Comparison of ENCODE assay signal across 8 cellular contexts in genomic region chr7:149774237-149775175, GRCh38. TPM values are rescaled to one million over a fixed set of nuclear protein-coding genes. Genes with fewer than 3 reads are reported as not detected.
DNase-seq lines count a peak whose midpoint lies in the region; ATAC-seq and TF ChIP-seq lines count a peak whose summit lies in the region.

No MANE protein-coding gene starts in this region.

- H3K36me3 ChIP-seq in Peyer's patch (no peaks in the 10 kb centered on the region), gastroesophageal sphincter (peaks cover 0 to 3% of the 10 kb centered on the region in 2 donors), sigmoid colon (peaks cover 0 to 4% (median 0%) of the 10 kb centered on the region in 4 donors), OCI-LY7 (ENCODE audit: insufficient read depth, low read length) (no peaks in the 10 kb centered on the region)

- H3K79me2 ChIP-seq in OCI-LY7 (ENCODE audit: insufficient read depth, low read depth, low read length): no peaks in the 10 kb centered on the region

- H3K4me3 ChIP-seq in Peyer's patch (peak overlapping the region in 3 of 4 donors; percentile 45 to 82 (median 70)), gastroesophageal sphincter (peak overlapping the region in 1 of 2 donors; percentile 81), sigmoid colon (peak overlapping the region; percentile 65 to 89 (median 78)), OCI-LY7 (ENCODE audit: low read depth, low read length, poor library complexity, severe bottlenecking) (no peak overlapping the region)

- no peak for TF ChIP-seq CTCF in Peyer's patch (IDR thresholded peaks at IDR 0.05)
- no peak for TF ChIP-seq CTCF in gastroesophageal sphincter (IDR thresholded peaks at IDR 0.05)
- TF ChIP-seq CTCF in sigmoid colon (IDR thresholded peaks at IDR 0.05): no peak
- no peak for TF ChIP-seq CTCF in OCI-LY7 (conservative IDR thresholded peaks at IDR 0.05; ENCODE audit: low read length)

- intact Hi-C loops in sigmoid colon (cut with DNase I): loop anchor here (5.0 to 10.0 kb wide), 4 partner anchors 57 to 747 kb away; partner anchors contain the start of genes ATP6V0E2 and PDIA4
- intact Hi-C loops in OCI-LY7 (cut with micrococcal nuclease; ENCODE audit: unreplicated experiment): loop anchor here (5.0 kb wide), 1 partner anchor 57 kb away; no protein-coding TSS in a partner anchor

- CTCF ChIA-PET in OCI-LY7 (lab: Charles Lee; ENCODE audit: unreplicated experiment): no interaction called here

- peak overlapping the region; percentile 9 to 70 (median 45) for H3K27ac ChIP-seq in Peyer's patch
- peak overlapping the region in 3 of 4 donors; percentile 75 to 83 (median 79) for H3K27ac ChIP-seq in gastroesophageal sphincter
- peak overlapping the region; percentile 69 to 82 (median 80) for H3K27ac ChIP-seq in sigmoid colon
- no peak overlapping the region for H3K27ac ChIP-seq in OCI-LY7 (ENCODE audit: low read depth, low read length, poor library complexity, severe bottlenecking)

- H3K9me2 ChIP-seq in OCI-LY7 (ENCODE audit: insufficient read depth, low read length): no peaks in the 10 kb centered on the region

- POLR2A ChIA-PET in OCI-LY7 (lab: Charles Lee): no interaction called here

- H3K4me2 ChIP-seq in OCI-LY7 (ENCODE audit: low read length): no peak overlapping the region

- H2AFZ ChIP-seq in OCI-LY7 (ENCODE audit: low read length): no peak overlapping the region

- TF ChIP-seq EP300 in gastroesophageal sphincter (IDR thresholded peaks at IDR 0.05) (no peak), sigmoid colon (IDR thresholded peaks at IDR 0.05) (no peak)

- H3K4me1 ChIP-seq in Peyer's patch: peaks cover 0 to 32% (median 10%) of the 10 kb centered on the region in 4 donors
- H3K4me1 ChIP-seq in gastroesophageal sphincter: peaks cover 0 to 51% (median 9%) of the 10 kb centered on the region in 3 donors
- peaks cover 0 to 30% (median 14%) of the 10 kb centered on the region in 4 donors for H3K4me1 ChIP-seq in sigmoid colon
- peaks cover 14% of the 10 kb centered on the region for H3K4me1 ChIP-seq in OCI-LY7 (ENCODE audit: insufficient read depth, low read length, poor library complexity, severe bottlenecking)

- no TSS peak for BruUV-seq in OCI-LY7 (replicated peaks; lab: Mats Ljungman, UMichigan)

- TF ChIP-seq POLR2A in Peyer's patch (IDR thresholded peaks at IDR 0.05) (no peak), gastroesophageal sphincter (IDR thresholded peaks at IDR 0.05) (no peak), sigmoid colon (IDR thresholded peaks at IDR 0.05) (no peak)

- H4K20me1 ChIP-seq in OCI-LY7 (ENCODE audit: insufficient read depth, low read length): no peaks in the 10 kb centered on the region

- ATAC-seq in gastroesophageal sphincter: no peak

- DNase-seq in NCI-H146 (lab: John Stamatoyannopoulos, UW) (peak; percentile 24), NCI-H146 treated with DMSO at 0.1 percent for 48 hours (lab: John Stamatoyannopoulos, UW; ENCODE audit: unreplicated experiment) (no peak), Peyer's patch (no peak), sigmoid colon (no peak), COR-L47 (lab: John Stamatoyannopoulos, UW) (no peak), OCI-LY7 (ENCODE audit: low spot score) (no peak), NCI-H2107 (lab: John Stamatoyannopoulos, UW) (no peak)

- WGBS in gastroesophageal sphincter (ENCODE audit: low coverage in 1 of 2), 2 donors: 37 to 57% methylated on average over 6 to 9 of the region's 27 CpGs
- 23 to 61% methylated on average over 27 of the region's 27 CpGs for WGBS in sigmoid colon, 2 donors

- H3K9me3 ChIP-seq in Peyer's patch: no peaks in the 10 kb centered on the region
- no peaks in the 10 kb centered on the region for H3K9me3 ChIP-seq in gastroesophageal sphincter
- H3K9me3 ChIP-seq in sigmoid colon: no peaks in the 10 kb centered on the region
- no peaks in the 10 kb centered on the region for H3K9me3 ChIP-seq in OCI-LY7 (ENCODE audit: low read length)

- H3K27me3 ChIP-seq in Peyer's patch (peaks cover 0 to 5% of the 10 kb centered on the region in 2 donors), gastroesophageal sphincter (no peaks in the 10 kb centered on the region), sigmoid colon (no peaks in the 10 kb centered on the region)

RNA-seq across cellular contexts. Expression of gene ZNF467, which starts 1.1 kb away (rescaled TPM):
- total RNA-seq in Peyer's patch (1 to 10 TPM in 3 of 4 donors, under 1 TPM in 1; 0.35 to 4.7 (median 3.1) TPM), gastroesophageal sphincter (10 to 100 TPM in 1 of 4 donors, 1 to 10 TPM in 3; 4.2 to 15.4 (median 9.3) TPM), sigmoid colon (10 to 100 TPM in 1 of 4 donors, 1 to 10 TPM in 3; 7.1 to 15.7 (median 9.2) TPM), OCI-LY7 (2022) (0.40 TPM in 1 of 2 replicates, not detected in the other)
- polyA plus RNA-seq in sigmoid colon: 1 to 10 TPM; 3.0 to 4.6 (median 3.5) TPM
- total RNA-seq in OCI-LY7 (2014; rRNA removed; shearing (Covaris generic)): 0.22 TPM in 1 of 2 replicates, not detected in the other
